Comparison of ENCODE assay signal across 8 cellular contexts in the genomic region with DNA sequence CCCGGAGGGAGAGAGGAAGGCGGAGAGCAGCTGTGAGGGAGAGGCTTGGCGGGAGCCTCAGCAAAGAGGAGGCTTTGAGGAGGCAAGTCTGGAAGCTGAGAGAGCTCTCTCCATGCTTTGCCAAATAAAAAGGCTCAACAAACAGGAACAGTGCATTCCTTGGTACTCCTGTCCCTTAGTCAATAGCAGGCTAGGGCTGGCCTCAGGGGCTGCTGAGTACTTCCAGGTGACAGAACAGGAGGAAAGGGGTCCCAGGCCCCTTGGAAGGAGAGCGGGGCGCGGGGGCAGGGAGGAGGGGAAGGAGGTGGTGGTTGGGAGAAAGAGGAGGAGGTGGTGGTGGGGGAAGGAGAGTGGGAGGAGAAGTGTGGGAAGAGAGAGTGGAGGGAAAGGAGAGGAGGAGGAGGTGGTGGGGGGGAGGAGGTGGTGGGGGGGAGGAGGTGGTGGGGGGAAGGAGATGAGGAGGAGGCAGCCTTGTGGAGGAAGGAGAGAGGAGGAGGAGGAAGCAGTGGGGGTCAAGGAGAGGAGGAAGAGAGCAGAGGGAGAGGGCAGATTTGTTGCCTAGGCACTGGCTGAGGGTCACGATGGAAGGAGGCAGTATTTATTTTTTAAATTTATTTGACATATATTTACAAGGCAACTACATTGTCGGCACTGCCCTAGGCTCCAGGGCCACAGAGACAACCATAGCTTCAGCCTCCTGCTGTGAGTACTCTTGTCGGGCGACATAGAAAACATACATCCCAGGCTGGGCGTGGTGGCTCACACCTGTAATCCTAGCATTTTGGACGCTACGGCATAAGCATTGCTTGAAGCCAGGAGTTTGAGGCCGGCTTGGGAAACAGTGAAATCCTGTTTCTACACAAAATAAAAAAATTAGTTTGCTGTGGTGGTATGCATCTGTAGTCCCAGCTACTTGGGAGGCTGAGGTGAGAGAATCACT.
A peak's percentile ranks its signal among the peaks of the same experiment; 100 is the strongest.
DNase-seq lines count a peak whose midpoint lies in the region; ATAC-seq and TF ChIP-seq lines count a peak whose summit lies in the region.

No MANE protein-coding gene starts in this region.

- H3K9me3 ChIP-seq in PC-3 (ENCODE audit: low read length) (no peaks in the 10 kb centered on the region), mucosa of stomach (ENCODE audit: control insufficient read depth, low read length) (no peaks in the 10 kb centered on the region), aorta (ENCODE audit: control insufficient read depth, low read length) (no peaks in the 10 kb centered on the region)

- no peaks in the 10 kb centered on the region for H3K9me3 Mint-ChIP-seq in effector memory CD8-positive, alpha-beta T cell

- DNase-seq in ELF-1 (ENCODE audit: low read depth, low spot score) (peak; percentile 58), PC-3 (peak; percentile 30), aorta (no peak), H4 (ENCODE audit: low spot score) (no peak)
- DNase-seq in effector memory CD8-positive, alpha-beta T cell: no peak

- peaks cover 58% of the 10 kb centered on the region for H3K4me1 ChIP-seq in PC-3 (ENCODE audit: insufficient read depth, low read length)
- H3K4me1 ChIP-seq in mucosa of stomach (ENCODE audit: control insufficient read depth, insufficient read depth, low read length): peaks cover 37% of the 10 kb centered on the region
- H3K4me1 ChIP-seq in aorta (ENCODE audit: control insufficient read depth in 1 of 2, insufficient read depth in 2 of 2, low read length in 2 of 2): peaks cover 3% of the 10 kb centered on the region in 2 donors

- ATAC-seq in PC-3 (peak; percentile 34), aorta (ENCODE audit: low FRiP score) (peak; percentile 66), HG02571 (IDR thresholded peaks at IDR 0.05; ENCODE audit: unreplicated experiment) (no peak), GM21390 (IDR thresholded peaks at IDR 0.05; ENCODE audit: unreplicated experiment) (no peak)
- no peak for ATAC-seq in effector memory CD8-positive, alpha-beta T cell (replicated peaks)

- peaks cover 6% of the 10 kb centered on the region for H3K36me3 Mint-ChIP-seq in effector memory CD8-positive, alpha-beta T cell (ENCODE audit: insufficient read depth)

- H3K27ac ChIP-seq in PC-3 (ENCODE audit: low read length) (peak overlapping the region; percentile 93), aorta (ENCODE audit: low read depth in 1 of 2, low read length in 2 of 2) (peak overlapping the region; percentile 91 to 92)

- no peaks in the 10 kb centered on the region for H4K20me1 ChIP-seq in PC-3 (ENCODE audit: low read length)

- H3K9me2 ChIP-seq in PC-3 (replicated peaks; ENCODE audit: low read length): no peaks in the 10 kb centered on the region

- H3K27me3 ChIP-seq in PC-3 (ENCODE audit: low read length) (no peaks in the 10 kb centered on the region), mucosa of stomach (ENCODE audit: control insufficient read depth, insufficient read depth, low read length) (no peaks in the 10 kb centered on the region), aorta (ENCODE audit: control insufficient read depth in 1 of 2, insufficient read depth in 2 of 2, low read length in 1 of 2) (no peaks in the 10 kb centered on the region)

- H3K79me2 ChIP-seq in PC-3 (ENCODE audit: low read length): peaks cover 23% of the 10 kb centered on the region

- no peak overlapping the region for H3K27ac Mint-ChIP-seq in effector memory CD8-positive, alpha-beta T cell

- intact Hi-C loops in PC-3 (cut with micrococcal nuclease): loop anchor here (1.0 to 5.0 kb wide), 5 partner anchors 32 to 855 kb away; a partner anchor contains a TSS
- intact Hi-C loops in aorta (cut with DNase I): loop anchor here (1.0 to 10.0 kb wide), 6 partner anchors 73 to 853 kb away; a partner anchor contains a TSS

- H3K4me3 ChIP-seq in PC-3 (ENCODE audit: low read length) (peak overlapping the region; percentile 68), mucosa of stomach (ENCODE audit: low read length) (peak overlapping the region; percentile 40), aorta (ENCODE audit: low read length in 2 of 2) (peak overlapping the region; percentile 65 to 78)

- POLR2A ChIA-PET in PC-3 (lab: Charles Lee; ENCODE audit: unreplicated experiment): interaction anchor here (0.5 to 1.2 kb wide), 5 partner anchors 32 to 1148 kb away, joined by 3 to 12 read pairs (median 5); a partner anchor contains a TSS

- H3K4me2 ChIP-seq in PC-3 (ENCODE audit: low read length): peak overlapping the region; percentile 81

- H3K4me1 Mint-ChIP-seq in effector memory CD8-positive, alpha-beta T cell (ENCODE audit: low read depth in 2 of 2): peaks cover 11 to 17% of the 10 kb centered on the region in 2 donors

- H3K4me3 Mint-ChIP-seq in effector memory CD8-positive, alpha-beta T cell: peak overlapping the region; percentile 81 to 85

- peaks cover 50 to 67% of the 10 kb centered on the region in 2 donors for H3K27me3 Mint-ChIP-seq in effector memory CD8-positive, alpha-beta T cell

- H3K9ac ChIP-seq in PC-3 (ENCODE audit: low read length): peak overlapping the region; percentile 87
- H3K9ac ChIP-seq in mucosa of stomach (ENCODE audit: low read length): peak overlapping the region; percentile 97

- CTCF ChIA-PET in PC-3 (lab: Charles Lee): interaction anchor here (0.7 to 1.4 kb wide), 3 partner anchors 94 to 140 kb away, joined by 4 to 21 read pairs (median 7); no protein-coding TSS in a partner anchor

- no peak for TF ChIP-seq CTCF in PC-3 (conservative IDR thresholded peaks at IDR 0.05; ENCODE audit: low read depth, low read length)

- no peaks in the 10 kb centered on the region for H3K36me3 ChIP-seq in PC-3 (ENCODE audit: low read depth, low read length)
- H3K36me3 ChIP-seq in mucosa of stomach (ENCODE audit: control insufficient read depth, insufficient read depth, low read length): no peaks in the 10 kb centered on the region
- no peaks in the 10 kb centered on the region for H3K36me3 ChIP-seq in aorta (ENCODE audit: control insufficient read depth in 1 of 2, insufficient read depth in 2 of 2, low read length in 1 of 2)

- peak overlapping the region; percentile 80 for H2AFZ ChIP-seq in PC-3 (ENCODE audit: low read length)

- WGBS in aorta, 2 donors: 19 to 22% methylated on average over 14 of the region's 14 CpGs

- peaks cover 11% of the 10 kb centered on the region for H3F3A ChIP-seq in PC-3 (ENCODE audit: low read length, unreplicated experiment)

- BruUV-seq in PC-3 (replicated peaks; lab: Mats Ljungman, UMichigan): no TSS peak

Comparison
In these comparisons a context has a peak if more than half of its experiments do, and no peak if none do; other contexts are left out.
1. DNase-seq: peak in ELF-1 (single experiment) and PC-3 (single experiment); none in effector memory CD8-positive, alpha-beta T cell (0 of 3), aorta (0 of 2) and H4 (single experiment).
2. ATAC-seq: peak in PC-3 (single experiment) and aorta (single experiment); none in effector memory CD8-positive, alpha-beta T cell (single experiment), HG02571 (single experiment) and GM21390 (single experiment).
3. Peak in every context shown above with its lines, with median percentiles within 50 percentile points of each other: H3K4me3 ChIP-seq.